Comparison of ENCODE assay signal across 28 cellular contexts in the genomic region with DNA sequence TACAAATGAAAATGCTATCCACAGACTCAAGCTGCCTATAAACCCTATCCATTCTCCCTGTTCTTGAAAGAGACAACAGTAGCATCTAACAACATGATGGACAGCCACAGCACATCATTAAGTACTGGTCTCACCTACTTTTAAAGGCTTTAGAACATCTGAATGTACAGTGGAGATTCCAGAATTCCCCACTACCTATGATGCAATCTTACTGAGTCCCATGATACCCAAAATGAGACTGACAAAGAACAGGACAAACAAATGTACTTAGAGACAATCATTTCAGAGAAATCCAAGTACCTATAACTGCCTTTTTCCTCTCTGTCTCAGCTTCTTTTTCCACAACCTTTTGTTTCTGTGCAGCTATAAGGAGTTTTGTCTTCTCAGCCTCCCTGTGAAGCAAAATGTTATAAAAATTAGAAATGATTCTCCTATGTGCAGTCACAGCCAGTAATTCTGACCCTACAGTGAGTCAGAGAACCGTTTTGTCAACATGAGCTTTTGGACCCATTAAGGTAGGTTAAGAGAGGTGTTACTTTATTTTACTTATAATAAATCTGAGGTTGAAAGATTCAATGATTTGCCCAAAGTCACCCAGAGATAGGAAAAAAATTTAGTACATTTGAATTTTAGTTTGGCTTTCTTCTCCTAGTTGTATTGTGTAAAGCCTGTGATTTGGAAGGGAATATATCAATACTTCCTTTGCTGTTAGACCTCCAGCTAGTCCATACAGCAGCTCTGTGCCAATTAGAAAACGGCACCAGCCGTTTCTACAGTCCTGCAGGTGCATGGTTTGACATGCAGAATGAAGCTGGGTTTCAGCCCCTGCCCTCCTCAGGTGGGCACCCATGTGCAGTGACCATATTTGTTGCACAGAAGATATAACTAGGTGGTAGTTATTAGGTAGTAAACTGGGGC. TPM values are rescaled to one million over a fixed set of nuclear protein-coding genes. Genes with fewer than 3 reads are reported as not detected.
DNase-seq lines count a peak whose midpoint lies in the region; ATAC-seq and TF ChIP-seq lines count a peak whose summit lies in the region.
"Had no signal": no experiment of that assay in that cellular context is flagged by ENCODE, and none has a peak within 500 bp of the region (broad histone marks: within the 10 kb centered on the region; RNA-seq: fewer than 3 reads in every experiment).

No MANE protein-coding gene starts in this region.

- H3K4me3 ChIP-seq in A673 (ENCODE audit: low read depth, low read length, poor library complexity, severe bottlenecking) (no peak overlapping the region), endocrine pancreas (ENCODE audit: control insufficient read depth, insufficient read depth, low read length) (peak overlapping the region; percentile 48)
- H3K4me3 ChIP-seq: ascending aorta, hepatocyte, pancreas, PC-9, sigmoid colon, thoracic aorta had no signal

- H3K9me3 ChIP-seq in A673 (ENCODE audit: low read depth, low read length, poor library complexity, severe bottlenecking): peaks cover 3% of the 10 kb centered on the region
- H3K9me3 ChIP-seq in endocrine pancreas (ENCODE audit: control insufficient read depth, low read length): no peaks in the 10 kb centered on the region
- H3K9me3 ChIP-seq: ascending aorta, pancreas, sigmoid colon, thoracic aorta had no signal

- no peak for TF ChIP-seq CTCF in A673 (conservative IDR thresholded peaks at IDR 0.05; ENCODE audit: low read depth, low read length)

- H3K27ac ChIP-seq in A673 (ENCODE audit: low read depth, low read length, poor library complexity, severe bottlenecking): peak overlapping the region; percentile 46
- H3K27ac ChIP-seq: ascending aorta, hepatocyte, pancreas, PC-9, sigmoid colon, thoracic aorta, VCaP had no signal

- BruUV-seq in A673 (replicated peaks; lab: Mats Ljungman, UMichigan): no TSS peak

- H3K4me1 ChIP-seq in A673 (ENCODE audit: insufficient read depth, low read length, poor library complexity, severe bottlenecking): peaks cover 6% of the 10 kb centered on the region
- H3K4me1 ChIP-seq in endocrine pancreas (ENCODE audit: control insufficient read depth, insufficient read depth, low read length): peaks cover 7% of the 10 kb centered on the region
- H3K4me1 ChIP-seq: ascending aorta, sigmoid colon had no signal

- H3K36me3 ChIP-seq in A673 (ENCODE audit: insufficient read depth, low read length, poor library complexity, severe bottlenecking): peaks cover 41% of the 10 kb centered on the region
- no peaks in the 10 kb centered on the region for H3K36me3 ChIP-seq in endocrine pancreas (ENCODE audit: control insufficient read depth, insufficient read depth, low read length)
- H3K36me3 ChIP-seq: pancreas, thoracic aorta had no signal

- peak; percentile 81 for ATAC-seq in left lobe of liver
- ATAC-seq in GM21367 (IDR thresholded peaks at IDR 0.05; ENCODE audit: unreplicated experiment): no peak
- ATAC-seq: natural killer cell; stimulated activated effector memory CD8-positive, alpha-beta T cell treated with anti-CD3 and anti-CD28 coated beads, Interleukin-12 subunit alpha, Interleukin-12 subunit beta, amount 100 ng/mL, for 72 hours had no signal

- H3K27me3 ChIP-seq in A673 (replicated peaks; ENCODE audit: insufficient read depth, low read depth, low read length, poor library complexity): no peaks in the 10 kb centered on the region
- no peaks in the 10 kb centered on the region for H3K27me3 ChIP-seq in endocrine pancreas (ENCODE audit: control insufficient read depth, insufficient read depth, low read length)
- H3K27me3 ChIP-seq: ascending aorta, hepatocyte, pancreas, sigmoid colon had no signal

- POLR2A ChIA-PET in A673 (lab: Charles Lee; ENCODE audit: low non-redundant PET): no interaction called here

- no peak for DNase-seq in A673 (ENCODE audit: low spot score)
- DNase-seq in HCEC 1CT: peak; percentile 23
- no peak for DNase-seq in left lobe of liver (ENCODE audit: low spot score)
- DNase-seq in central memory CD4-positive, alpha-beta T cell: no peak
- DNase-seq in RKO (ENCODE audit: low spot score): no peak
- DNase-seq in MV-4-11 (lab: John Stamatoyannopoulos, UW): no peak
- DNase-seq: activated CD4-positive, alpha-beta T cell treated with anti-CD3 and anti-CD28 coated beads, Interleukin-2, amount 50 U/mL, for 48 hours; activated naive CD4-positive, alpha-beta T cell treated with Interleukin-2 at 50 U/mL for 16 hours; activated T-cell treated with anti-CD3 and anti-CD28 coated beads for 4 hours; endodermal cell; GF-D8; H9; islet precursor cell; mesendoderm; natural killer cell; NCI-H187; NCI-H345; NCI-H82; pancreas; PC-9; sigmoid colon had no signal

- intact Hi-C loops in A673 (cut with micrococcal nuclease; ENCODE audit: unreplicated experiment): no loop called here

- CTCF ChIA-PET in A673 (lab: Charles Lee): no interaction called here

- H3K9ac ChIP-seq in endocrine pancreas (ENCODE audit: control insufficient read depth, insufficient read depth, low read length): no peak overlapping the region

RNA-seq across cellular contexts. Expression of a gene that starts 21.9 kb away (rescaled TPM):
- total RNA-seq in A673 (2021) (54.1 and 54.9 TPM in 2 replicates), left lobe of liver (43.6 TPM)
